In genomic region chr12:110199360-110200123, GRCh38 we compare ENCODE assay signal across 10 cellular contexts.
DNase-seq lines count a peak whose midpoint lies in the region; ATAC-seq, FAIRE-seq and TF ChIP-seq lines count a peak whose summit lies in the region.
"Had no signal": no experiment of that assay in that cellular context is flagged by ENCODE, and none has a peak within 500 bp of the region (broad histone marks: within the 10 kb centered on the region; RNA-seq: fewer than 3 reads in every experiment).

No MANE protein-coding gene starts in this region.

- no peak for FAIRE-seq in A549 (lab: Jason Lieb, UNC)

- H4K20me1 ChIP-seq in SK-N-SH (ENCODE audit: insufficient read depth) = no peaks in the 10 kb centered on the region

- intact Hi-C loops in CD4-positive, alpha-beta memory T cell (cut with micrococcal nuclease) = no loop called here
- intact Hi-C loops in testis (cut with DNase I; ENCODE audit: low total_unique reads) = no loop called here

- H3K4me3 Mint-ChIP-seq in CD4-positive, alpha-beta memory T cell = no peak overlapping the region

- no peaks in the 10 kb centered on the region for H3K27me3 Mint-ChIP-seq in CD4-positive, alpha-beta memory T cell

- no peaks in the 10 kb centered on the region for H3K9me2 ChIP-seq in SK-N-SH

- H3K27me3 ChIP-seq in SK-N-SH (ENCODE audit: insufficient read depth) (no peaks in the 10 kb centered on the region), testis (no peaks in the 10 kb centered on the region), upper lobe of left lung (no peaks in the 10 kb centered on the region)
- H3K27me3 ChIP-seq in CD4-positive, alpha-beta memory T cell (ENCODE audit: insufficient read depth, low read length) = no peaks in the 10 kb centered on the region

- peak overlapping the region; percentile 53 for H3K9ac ChIP-seq in SK-N-SH

- TF ChIP-seq EP300 in A549 (IDR thresholded peaks at IDR 0.05) = no peak
- TF ChIP-seq EP300 in SK-N-SH (IDR thresholded peaks at IDR 0.05; ENCODE audit: borderline replicate concordance in 1 of 2, low read depth in 1 of 2, low read length in 1 of 2) = no peak
- TF ChIP-seq EP300 in upper lobe of left lung (IDR thresholded peaks at IDR 0.05) = no peak

- H3K36me3 ChIP-seq in SK-N-SH (replicated peaks in 1 of 2; ENCODE audit: control insufficient read depth in 1 of 2, insufficient read depth in 2 of 2, low read length in 1 of 2) (peaks cover 12% of the 10 kb centered on the region in 2 experiments), testis (ENCODE audit: low read depth, missing control alignments) (no peaks in the 10 kb centered on the region), upper lobe of left lung (peaks cover 0 to 23% (median 6%) of the 10 kb centered on the region in 4 donors)
- no peaks in the 10 kb centered on the region for H3K36me3 ChIP-seq in CD4-positive, alpha-beta memory T cell (ENCODE audit: insufficient read depth, low read length)

- H2AFZ ChIP-seq in SK-N-SH (ENCODE audit: low read depth) = peak overlapping the region; percentile 10; the same call in 1 of the 2 replicates

- ATAC-seq in A549 (peak; percentile 84 to 85), GM19463 (IDR thresholded peaks at IDR 0.05; ENCODE audit: unreplicated experiment) (peak; percentile 42), upper lobe of left lung (ENCODE audit: low FRiP score in 2 of 2) (no peak)

- POLR2A ChIA-PET in A549 (lab: Yijun Ruan, JAX) = no interaction called here
- POLR2A ChIA-PET in SK-N-SH (lab: Yijun Ruan, JAX) = no interaction called here
- POLR2A ChIA-PET in CD4-positive, alpha-beta memory T cell (lab: Charles Lee; ENCODE audit: partially characterized antibody) = no interaction called here

- H3K4me2 ChIP-seq in A549 = peak overlapping the region; percentile 75
- peak overlapping the region; percentile 70 for H3K4me2 ChIP-seq in SK-N-SH

- H3K9me3 ChIP-seq in A549 (no peaks in the 10 kb centered on the region), SK-N-SH (no peaks in the 10 kb centered on the region), testis (no peaks in the 10 kb centered on the region), upper lobe of left lung (no peaks in the 10 kb centered on the region)
- no peaks in the 10 kb centered on the region for H3K9me3 ChIP-seq in CD4-positive, alpha-beta memory T cell (ENCODE audit: control insufficient read depth in 1 of 2, low read length in 2 of 2)

- H3K9me3 Mint-ChIP-seq in CD4-positive, alpha-beta memory T cell = no peaks in the 10 kb centered on the region

- H3K27ac Mint-ChIP-seq in CD4-positive, alpha-beta memory T cell = no peak overlapping the region

- peaks cover 0 to 5% of the 10 kb centered on the region in 2 donors for H3K36me3 Mint-ChIP-seq in CD4-positive, alpha-beta memory T cell

- TF ChIP-seq RAD21 in A549 (conservative IDR thresholded peaks at IDR 0.05 in 1 of 2, IDR thresholded peaks at IDR 0.05 in 1 of 2) (no peak), SK-N-SH (IDR thresholded peaks at IDR 0.05; ENCODE audit: low read length) (no peak)

- H3K27ac ChIP-seq in A549 = peak overlapping the region; percentile 61 to 68
- peak overlapping the region; percentile 43 to 85 for H3K27ac ChIP-seq in SK-N-SH (ENCODE audit: low read depth in 2 of 2, low read length in 1 of 2)
- H3K27ac ChIP-seq in CD4-positive, alpha-beta memory T cell (ENCODE audit: low read depth, low read length) = no peak overlapping the region
- H3K27ac ChIP-seq in testis = no peak overlapping the region
- no peak overlapping the region for H3K27ac ChIP-seq in upper lobe of left lung

- TF ChIP-seq CTCF in A549 (IDR thresholded peaks at IDR 0.05) (no peak), SK-N-SH (IDR thresholded peaks at IDR 0.05) (no peak), testis (IDR thresholded peaks at IDR 0.05) (no peak), upper lobe of left lung (IDR thresholded peaks at IDR 0.05) (no peak)

- H3K4me1 ChIP-seq in A549 = peaks cover 25% of the 10 kb centered on the region
- H3K4me1 ChIP-seq in SK-N-SH (ENCODE audit: control insufficient read depth in 1 of 2, insufficient read depth in 2 of 2, low read depth in 1 of 2, low read length in 1 of 2) = peaks cover 6 to 20% of the 10 kb centered on the region in 2 experiments
- H3K4me1 ChIP-seq in CD4-positive, alpha-beta memory T cell (ENCODE audit: insufficient read depth, low read length) = peaks cover 3% of the 10 kb centered on the region
- no peaks in the 10 kb centered on the region for H3K4me1 ChIP-seq in testis
- no peaks in the 10 kb centered on the region for H3K4me1 ChIP-seq in upper lobe of left lung

- H3K4me3 ChIP-seq in A549 = no peak overlapping the region; the same call in 2 of the 3 replicates
- H3K4me3 ChIP-seq in SK-N-SH (ENCODE audit: low read depth in 2 of 2, low read length in 1 of 2) = no peak overlapping the region; a peak in 1 of 4 replicates
- H3K4me3 ChIP-seq in CD4-positive, alpha-beta memory T cell (ENCODE audit: low read length in 2 of 2) = no peak overlapping the region
- no peak overlapping the region for H3K4me3 ChIP-seq in testis
- H3K4me3 ChIP-seq in upper lobe of left lung = no peak overlapping the region

- H3K79me2 ChIP-seq in SK-N-SH (ENCODE audit: insufficient read depth) = no peaks in the 10 kb centered on the region

- TF ChIP-seq POLR2A in A549 (IDR thresholded peaks at IDR 0.05; ENCODE audit: low read length) = no peak
- TF ChIP-seq POLR2A in testis (IDR thresholded peaks at IDR 0.05) = no peak
- TF ChIP-seq POLR2A in upper lobe of left lung (IDR thresholded peaks at IDR 0.05) = no peak

- CTCF ChIA-PET in A549 (lab: Yijun Ruan, JAX) = interaction anchor here (0.9 to 1.6 kb wide), 4 partner anchors 22 to 231 kb away, joined by 3 to 6 read pairs (median 5); no protein-coding TSS in a partner anchor
- CTCF ChIA-PET in SK-N-SH (lab: Yijun Ruan, JAX) = no interaction called here
- CTCF ChIA-PET in CD4-positive, alpha-beta memory T cell (lab: Charles Lee; ENCODE audit: partially characterized antibody) = interaction anchor here (0.6 kb wide), 1 partner anchor 99 kb away, joined by 3 read pairs; no protein-coding TSS in a partner anchor

- peaks cover 13% of the 10 kb centered on the region for H3F3A ChIP-seq in SK-N-SH (replicated peaks; ENCODE audit: insufficient read depth)

- peaks cover 4 to 8% (median 6%) of the 10 kb centered on the region in 4 donors for H3K4me1 Mint-ChIP-seq in CD4-positive, alpha-beta memory T cell

- WGBS in A549 (ENCODE audit: missing lambda C conversion rate) = 14% methylated on average over 6 of the region's 6 CpGs
- 13% methylated on average over 6 of the region's 6 CpGs for WGBS in SK-N-SH (ENCODE audit: low lambda C conversion rate)
- WGBS in testis, 2 donors = 31 to 48% methylated on average over 6 of the region's 6 CpGs
- 44 to 55% methylated on average over 6 of the region's 6 CpGs for WGBS in upper lobe of left lung, 2 donors

- peak; percentile 15 to 70 for DNase-seq in A549 (ENCODE audit: low read depth in 1 of 2, low spot score in 1 of 2)
- DNase-seq in SK-N-SH = peak; percentile 55
- peak; percentile 29 for DNase-seq in glomerular visceral epithelial cell (ENCODE audit: extremely low spot score)
- DNase-seq in CD4-positive, alpha-beta memory T cell = no peak
- no peak for DNase-seq in testis
- DNase-seq in upper lobe of left lung = no peak
- DNase-seq in NCI-H1417 treated with DMSO at 0.1 percent for 48 hours (lab: John Stamatoyannopoulos, UW) = no peak
- DNase-seq: erythroblast; stimulated activated CD4-positive, alpha-beta T cell treated with anti-CD3 and anti-CD28 coated beads, Interleukin-2, amount 100 ng/mL, for 48 hours had no signal

TF ChIP-seq in A549, 52 proteins besides CTCF, POLR2A, EP300 and RAD21:
- TF ChIP-seq FOSL2 (IDR thresholded peaks at IDR 0.05) = no peak
- TF ChIP-seq FOSL2 (CRISPR knock-in tag; IDR thresholded peaks at IDR 0.05) = peak; percentile 31; the same call in 1 of the 2 replicates
- TF ChIP-seq MAX (IDR thresholded peaks at IDR 0.05) = 0 out of 2 replicates have a peak, but pooled peaks have one; percentile 5
- no peak for TF ChIP-seq JUNB (IDR thresholded peaks at IDR 0.05)
- TF ChIP-seq ESRRA (IDR thresholded peaks at IDR 0.05; ENCODE audit: borderline replicate concordance, low read length) = peak; percentile 86; the same call in 1 of the 2 replicates
- TF ChIP-seq HOXB13 (CRISPR knock-in tag; IDR thresholded peaks at IDR 0.05; ENCODE audit: low read depth) = no peak

TF ChIP-seq in SK-N-SH, 30 proteins besides CTCF, POLR2A, EP300 and RAD21 (continues in another document):
- TF ChIP-seq USF2 (IDR thresholded peaks at IDR 0.05; ENCODE audit: borderline replicate concordance, low read depth, low read length) (no peak), RFX5 (IDR thresholded peaks at IDR 0.05; ENCODE audit: low read length) (no peak), TAF1 (IDR thresholded peaks at IDR 0.05; ENCODE audit: borderline replicate concordance, low read depth, low read length) (no peak), EZH2phosphoT487 (IDR thresholded peaks at IDR 0.05; ENCODE audit: borderline replicate concordance, low read depth) (no peak), FOXM1 (IDR thresholded peaks at IDR 0.05; ENCODE audit: low read depth) (no peak), GATA2 (CRISPR knock-in tag; IDR thresholded peaks at IDR 0.05) (no peak), JUND (IDR thresholded peaks at IDR 0.05) (peak; percentile 28; the same call in 1 of the 2 replicates), CHD2 (IDR thresholded peaks at IDR 0.05; ENCODE audit: low read length, partially characterized antibody) (no peak), TCF12 (IDR thresholded peaks at IDR 0.05) (peak; percentile 51), PBX3 (IDR thresholded peaks at IDR 0.05) (no peak), POLR2AphosphoS5 (IDR thresholded peaks at IDR 0.05; ENCODE audit: low read depth, low read length) (no peak), RCOR1 (IDR thresholded peaks at IDR 0.05; ENCODE audit: low read length) (no peak)

Comparison
In these comparisons a context has a peak if more than half of its experiments do, and no peak if none do; other contexts are left out.
1. ATAC-seq: peak in A549 (2 of 2) and GM19463 (single experiment); none in upper lobe of left lung (0 of 2).
2. DNase-seq: peak in A549 (2 of 2), SK-N-SH (single experiment) and glomerular visceral epithelial cell (single experiment); none in CD4-positive, alpha-beta memory T cell (0 of 5), testis (single experiment), upper lobe of left lung (0 of 2) and NCI-H1417 treated with DMSO at 0.1 percent for 48 hours (single experiment).
3. H3K27ac ChIP-seq: peak in A549 (2 of 2) and SK-N-SH (2 of 2); none in CD4-positive, alpha-beta memory T cell (single experiment), testis (0 of 2) and upper lobe of left lung (0 of 4).
4. Of the 12 proteins assayed by ChIP-seq in both A549 and SK-N-SH: peak only in A549: MAX; only in SK-N-SH: none; in both: none; in neither: 10; mixed calls (peak in some experiments, not most) for 1.